In the genomic region with DNA sequence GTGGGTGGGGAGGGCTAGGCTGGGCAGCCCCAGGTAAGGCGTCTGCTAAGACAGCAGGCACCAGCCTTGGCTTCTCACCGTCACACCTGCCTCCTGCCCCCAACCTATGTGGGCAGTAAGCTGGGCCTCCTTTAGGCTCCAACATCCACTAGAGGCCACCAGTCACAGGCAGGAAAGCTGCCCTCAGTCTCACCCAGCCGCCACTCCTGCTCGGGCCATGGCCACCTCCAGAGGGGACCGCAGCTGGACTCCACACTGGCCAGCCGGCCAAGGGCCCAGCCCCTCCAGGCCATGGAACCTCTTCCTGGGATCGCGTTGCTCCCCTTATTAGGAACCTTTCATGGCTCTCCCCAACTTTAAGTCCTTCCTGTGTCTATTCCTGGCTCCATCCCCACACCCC, we compare ENCODE assay signal across 11 cellular contexts.
DNase-seq lines count a peak whose midpoint lies in the region; ATAC-seq and TF ChIP-seq lines count a peak whose summit lies in the region.
"Had no signal": no experiment of that assay in that cellular context is flagged by ENCODE, and none has a peak within 500 bp of the region (broad histone marks: within the 10 kb centered on the region; RNA-seq: fewer than 3 reads in every experiment).

No MANE protein-coding gene starts in this region.

- H3K36me3 ChIP-seq in mucosa of rectum (ENCODE audit: control insufficient read depth in 2 of 2, insufficient read depth in 2 of 2, low read length in 2 of 2) (peaks cover 0 to 4% of the 10 kb centered on the region in 2 donors), thyroid gland (no peaks in the 10 kb centered on the region)

- intact Hi-C loops in activated CD4-positive, alpha-beta T cell treated with anti-CD3 and anti-CD28 coated beads, Interleukin-2, amount 10 ng/mL, durations not matched to agents 24 days and 14 days (cut with micrococcal nuclease), result no loop called here
- intact Hi-C loops in activated CD4-positive, alpha-beta T cell treated with anti-CD3 and anti-CD28 coated beads for 36 hours (cut with DNase I, micrococcal nuclease), result no loop called here
- intact Hi-C loops in thyroid gland (cut with DNase I), result loop anchor here (5.0 kb wide), 2 partner anchors 133 to 213 kb away; a partner anchor contains a TSS

- POLR2A ChIA-PET in activated CD4-positive, alpha-beta T cell treated with anti-CD3 and anti-CD28 coated beads for 36 hours (lab: Charles Lee), result no interaction called here

- no peaks in the 10 kb centered on the region for H3K9me3 ChIP-seq in mucosa of rectum (ENCODE audit: control insufficient read depth in 2 of 2, low read length in 2 of 2)
- no peaks in the 10 kb centered on the region for H3K9me3 ChIP-seq in thyroid gland

- H3K27me3 Mint-ChIP-seq in activated CD4-positive, alpha-beta T cell treated with anti-CD3 and anti-CD28 coated beads, Interleukin-2, amount 10 ng/mL, durations not matched to agents 24 days and 14 days, result no peaks in the 10 kb centered on the region
- H3K27me3 Mint-ChIP-seq in activated CD4-positive, alpha-beta T cell treated with anti-CD3 and anti-CD28 coated beads for 36 hours, result no peaks in the 10 kb centered on the region

- CTCF ChIA-PET in activated CD4-positive, alpha-beta T cell treated with anti-CD3 and anti-CD28 coated beads for 36 hours (lab: Charles Lee), result interaction anchor here (0.6 kb wide), 1 partner anchor 129 kb away, joined by 3 read pairs; no protein-coding TSS in a partner anchor

- ATAC-seq in activated CD4-positive, alpha-beta T cell treated with anti-CD3 and anti-CD28 coated beads for 36 hours, result no peak
- no peak for ATAC-seq in HG02759 (IDR thresholded peaks at IDR 0.05; ENCODE audit: unreplicated experiment)

- H3K36me3 Mint-ChIP-seq in activated CD4-positive, alpha-beta T cell treated with anti-CD3 and anti-CD28 coated beads, Interleukin-2, amount 10 ng/mL, durations not matched to agents 24 days and 14 days (ENCODE audit: low read depth), result peaks cover 15% of the 10 kb centered on the region
- peaks cover 4% of the 10 kb centered on the region for H3K36me3 Mint-ChIP-seq in activated CD4-positive, alpha-beta T cell treated with anti-CD3 and anti-CD28 coated beads for 36 hours (ENCODE audit: low read depth)

- peak overlapping the region; percentile 69 for H3K27ac ChIP-seq in caudate nucleus (ENCODE audit: low read depth, low read length)
- peak overlapping the region; percentile 75 to 77 for H3K27ac ChIP-seq in mucosa of rectum (ENCODE audit: low read depth in 2 of 2, low read length in 2 of 2)
- peak overlapping the region; percentile 71 to 94 (median 86) for H3K27ac ChIP-seq in thyroid gland

- H3K4me1 Mint-ChIP-seq in activated CD4-positive, alpha-beta T cell treated with anti-CD3 and anti-CD28 coated beads, Interleukin-2, amount 10 ng/mL, durations not matched to agents 24 days and 14 days, result peaks cover 43% of the 10 kb centered on the region
- H3K4me1 Mint-ChIP-seq in activated CD4-positive, alpha-beta T cell treated with anti-CD3 and anti-CD28 coated beads for 36 hours, result peaks cover 22% of the 10 kb centered on the region

- H3K4me1 ChIP-seq in mucosa of rectum (ENCODE audit: control insufficient read depth in 2 of 2, insufficient read depth in 2 of 2, low read length in 2 of 2) (peaks cover 48 to 50% of the 10 kb centered on the region in 2 donors), thyroid gland (peaks cover 53 to 80% of the 10 kb centered on the region in 2 donors)

- peak overlapping the region; percentile 59 for H3K27ac Mint-ChIP-seq in activated CD4-positive, alpha-beta T cell treated with anti-CD3 and anti-CD28 coated beads, Interleukin-2, amount 10 ng/mL, durations not matched to agents 24 days and 14 days
- H3K27ac Mint-ChIP-seq in activated CD4-positive, alpha-beta T cell treated with anti-CD3 and anti-CD28 coated beads for 36 hours, result no peak overlapping the region

- TF ChIP-seq CTCF in thyroid gland (IDR thresholded peaks at IDR 0.05), result no peak

- 74 to 80% methylated on average over 5 to 6 of the region's 8 CpGs for WGBS in thyroid gland, 2 donors

- H3K9me3 Mint-ChIP-seq in activated CD4-positive, alpha-beta T cell treated with anti-CD3 and anti-CD28 coated beads, Interleukin-2, amount 10 ng/mL, durations not matched to agents 24 days and 14 days, result no peaks in the 10 kb centered on the region
- no peaks in the 10 kb centered on the region for H3K9me3 Mint-ChIP-seq in activated CD4-positive, alpha-beta T cell treated with anti-CD3 and anti-CD28 coated beads for 36 hours (ENCODE audit: low read depth)

- no peak overlapping the region for H3K4me3 Mint-ChIP-seq in activated CD4-positive, alpha-beta T cell treated with anti-CD3 and anti-CD28 coated beads, Interleukin-2, amount 10 ng/mL, durations not matched to agents 24 days and 14 days
- H3K4me3 Mint-ChIP-seq in activated CD4-positive, alpha-beta T cell treated with anti-CD3 and anti-CD28 coated beads for 36 hours, result no peak overlapping the region

- H3K27me3 ChIP-seq in mucosa of rectum (ENCODE audit: control insufficient read depth in 2 of 2, insufficient read depth in 2 of 2, low read length in 2 of 2), result no peaks in the 10 kb centered on the region
- no peaks in the 10 kb centered on the region for H3K27me3 ChIP-seq in thyroid gland

- DNase-seq in activated CD4-positive, alpha-beta T cell treated with anti-CD3 and anti-CD28 coated beads, Interleukin-2, amount 10 ng/mL, durations not matched to agents 24 days and 14 days, result no peak
- no peak for DNase-seq in activated CD4-positive, alpha-beta T cell treated with anti-CD3 and anti-CD28 coated beads for 36 hours
- DNase-seq in caudate nucleus (lab: John Stamatoyannopoulos, UW), result peak in 4 of 61 donors; percentile 7 to 24 (median 10)
- no peak for DNase-seq in thyroid gland
- no peak for DNase-seq in amniotic stem cell (lab: John Stamatoyannopoulos, UW)
- DNase-seq in NCI-H1092 (lab: John Stamatoyannopoulos, UW), result no peak
- DNase-seq: dermis blood vessel endothelial cell; NCI-H774; stimulated activated CD4-positive, alpha-beta T cell treated with anti-CD3 and anti-CD28 coated beads, Interleukin-4, amount 100 ng/mL, for 4 hours had no signal

- no peak for TF ChIP-seq POLR2A in thyroid gland (IDR thresholded peaks at IDR 0.05)

- H3K4me3 ChIP-seq in mucosa of rectum (ENCODE audit: low read length in 2 of 2) (no peak overlapping the region), thyroid gland (replicated peaks in 1 of 3) (no peak overlapping the region)

- H3K9ac ChIP-seq in mucosa of rectum (ENCODE audit: low read depth in 1 of 2, low read length in 2 of 2), result peak overlapping the region; percentile 24 to 37
